Comparison of ENCODE assay signal across 14 cellular contexts in the genomic region with DNA sequence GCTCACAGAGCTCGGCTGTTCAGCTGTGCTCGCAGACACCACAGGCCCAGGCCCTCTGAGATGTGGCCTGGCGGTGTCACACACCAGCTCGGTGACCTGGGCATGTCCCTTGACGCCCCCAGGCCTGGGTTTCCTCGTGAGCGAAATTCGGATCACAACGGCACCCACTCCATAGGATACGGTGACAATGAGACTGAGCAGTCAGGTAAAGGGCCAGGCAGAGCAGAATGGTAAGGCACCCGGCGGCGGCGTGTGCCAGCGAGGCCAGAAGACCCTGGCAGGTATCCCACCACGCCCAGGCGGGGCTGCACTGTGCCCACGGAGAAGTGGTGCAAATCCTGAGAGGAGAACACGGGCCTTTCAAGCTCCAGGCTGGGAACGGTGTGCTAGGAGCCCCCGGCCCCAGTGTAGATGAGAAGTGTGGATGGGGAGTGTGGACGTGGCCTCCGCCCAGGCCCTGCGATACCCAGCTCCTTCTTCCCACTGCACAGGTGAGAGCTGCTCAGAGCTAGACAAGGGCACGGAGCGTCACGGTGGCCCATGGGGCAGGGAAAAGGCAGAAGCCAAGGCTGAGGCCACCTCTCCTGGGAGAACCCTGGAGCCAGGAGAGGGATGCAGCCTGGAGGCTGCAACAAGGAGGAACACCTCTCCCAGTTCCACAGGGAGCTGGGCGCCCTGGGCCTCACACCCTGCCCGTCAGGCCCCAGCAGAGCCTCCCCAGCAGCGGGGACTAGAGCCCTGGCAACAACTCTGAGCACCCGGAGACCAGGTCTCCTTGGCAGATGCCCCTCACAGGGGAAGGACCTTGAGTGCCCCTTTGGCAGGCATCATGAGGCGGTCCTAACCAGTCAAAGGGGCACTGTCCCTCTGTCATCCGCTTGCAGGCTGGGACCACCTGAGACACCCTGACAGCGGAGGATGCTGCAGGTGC.
A peak's percentile ranks its signal among the peaks of the same experiment; 100 is the strongest.
DNase-seq lines count a peak whose midpoint lies in the region; ATAC-seq and TF ChIP-seq lines count a peak whose summit lies in the region.
"Had no signal": no experiment of that assay in that cellular context is flagged by ENCODE, and none has a peak within 500 bp of the region (broad histone marks: within the 10 kb centered on the region; RNA-seq: fewer than 3 reads in every experiment).

No MANE protein-coding gene starts in this region.

- peak overlapping the region; percentile 20 for H3K27ac Mint-ChIP-seq in CD8-positive, alpha-beta T cell

- no peaks in the 10 kb centered on the region for H3K4me1 ChIP-seq in CD8-positive, alpha-beta T cell (ENCODE audit: insufficient read depth, low read length)
- H3K4me1 ChIP-seq in RWPE2 (ENCODE audit: insufficient read depth, poor library complexity, severe bottlenecking): no peaks in the 10 kb centered on the region
- peaks cover 0 to 42% of the 10 kb centered on the region in 2 donors for H3K4me1 ChIP-seq in right atrium auricular region
- H3K4me1 ChIP-seq in sigmoid colon: peaks cover 0 to 16% (median 2%) of the 10 kb centered on the region in 4 donors
- H3K4me1 ChIP-seq: Caco-2 had no signal

- TF ChIP-seq EP300 in sigmoid colon (IDR thresholded peaks at IDR 0.05): no peak

- no peaks in the 10 kb centered on the region for H3K4me1 Mint-ChIP-seq in CD8-positive, alpha-beta T cell (ENCODE audit: low read depth)

- no peak for TF ChIP-seq CTCF in CD8-positive, alpha-beta T cell (IDR thresholded peaks at IDR 0.05)
- no peak for TF ChIP-seq CTCF in RWPE2 (IDR thresholded peaks at IDR 0.05; ENCODE audit: poor library complexity, severe bottlenecking)
- TF ChIP-seq CTCF in right atrium auricular region (IDR thresholded peaks at IDR 0.05): no peak
- no peak for TF ChIP-seq CTCF in sigmoid colon (IDR thresholded peaks at IDR 0.05)

- ATAC-seq in CD8-positive, alpha-beta T cell: no peak
- no peak for ATAC-seq in RWPE2 (ENCODE audit: low read depth)

- 94 to 95% methylated on average over 34 of the region's 34 CpGs for WGBS in sigmoid colon, 2 donors

- H3K4me3 Mint-ChIP-seq in CD8-positive, alpha-beta T cell: no peak overlapping the region

- CTCF ChIA-PET in CD8-positive, alpha-beta T cell (lab: Charles Lee): no interaction called here

- DNase-seq in CD8-positive, alpha-beta T cell: peak in 1 of 7 experiments; percentile 1
- peak; percentile 53 for DNase-seq in RWPE2 (ENCODE audit: low spot score)
- DNase-seq in right atrium auricular region (ENCODE audit: low spot score): no peak
- DNase-seq in sigmoid colon: peak; percentile 58
- no peak for DNase-seq in central memory CD4-positive, alpha-beta T cell
- no peak for DNase-seq in NCI-H1436 (lab: John Stamatoyannopoulos, UW)
- DNase-seq in NCI-H510A (lab: John Stamatoyannopoulos, UW): no peak
- DNase-seq: activated CD4-positive, alpha-beta T cell treated with anti-CD3 and anti-CD28 coated beads for 48 hours; activated gamma-delta T cell treated with Interleukin-2 at 50 U/mL for 16 hours; cerebellar nuclear complex; SW 1271 had no signal

- H3K36me3 Mint-ChIP-seq in CD8-positive, alpha-beta T cell: peaks cover 20% of the 10 kb centered on the region

- no peak overlapping the region for H3K27ac ChIP-seq in CD8-positive, alpha-beta T cell (ENCODE audit: low read depth, low read length)
- H3K27ac ChIP-seq in RWPE2 (ENCODE audit: poor library complexity, severe bottlenecking): no peak overlapping the region
- H3K27ac ChIP-seq in right atrium auricular region: peak overlapping the region; percentile 44 to 47
- no peak overlapping the region for H3K27ac ChIP-seq in sigmoid colon
- H3K27ac ChIP-seq: KMS-11 had no signal

- no peaks in the 10 kb centered on the region for H3K9me3 ChIP-seq in CD8-positive, alpha-beta T cell (ENCODE audit: low read length)
- H3K9me3 ChIP-seq in RWPE2 (ENCODE audit: severe bottlenecking): no peaks in the 10 kb centered on the region
- no peaks in the 10 kb centered on the region for H3K9me3 ChIP-seq in right atrium auricular region
- no peaks in the 10 kb centered on the region for H3K9me3 ChIP-seq in sigmoid colon
- H3K9me3 ChIP-seq: Caco-2 had no signal

- POLR2A ChIA-PET in CD8-positive, alpha-beta T cell (lab: Charles Lee): no interaction called here

- H3K27me3 Mint-ChIP-seq in CD8-positive, alpha-beta T cell (ENCODE audit: low read depth): no peaks in the 10 kb centered on the region

- no peak overlapping the region for H3K4me3 ChIP-seq in CD8-positive, alpha-beta T cell (ENCODE audit: low read depth, low read length)
- H3K4me3 ChIP-seq in RWPE2 (ENCODE audit: severe bottlenecking) (no peak overlapping the region), right atrium auricular region (no peak overlapping the region), sigmoid colon (no peak overlapping the region)
- H3K4me3 ChIP-seq: smooth muscle cell had no signal

- no peaks in the 10 kb centered on the region for H3K9me3 Mint-ChIP-seq in CD8-positive, alpha-beta T cell

- no peaks in the 10 kb centered on the region for H3K27me3 ChIP-seq in CD8-positive, alpha-beta T cell (ENCODE audit: insufficient read depth, low read length)
- H3K27me3 ChIP-seq in RWPE2 (ENCODE audit: insufficient read depth, poor library complexity, severe bottlenecking) (no peaks in the 10 kb centered on the region), right atrium auricular region (no peaks in the 10 kb centered on the region), sigmoid colon (no peaks in the 10 kb centered on the region)

- H3K36me3 ChIP-seq in CD8-positive, alpha-beta T cell (ENCODE audit: insufficient read depth, low read length): no peaks in the 10 kb centered on the region
- no peaks in the 10 kb centered on the region for H3K36me3 ChIP-seq in RWPE2 (ENCODE audit: low read depth)
- H3K36me3 ChIP-seq in right atrium auricular region: no peaks in the 10 kb centered on the region
- peaks cover 0 to 4% (median 0%) of the 10 kb centered on the region in 4 donors for H3K36me3 ChIP-seq in sigmoid colon

- TF ChIP-seq POLR2A in sigmoid colon (IDR thresholded peaks at IDR 0.05): no peak

- intact Hi-C loops in CD8-positive, alpha-beta T cell (cut with DNase I, micrococcal nuclease): loop anchor here in 1 of 2 experiments (5.0 kb wide), 1 partner anchor 34 kb away; no protein-coding TSS in a partner anchor
- intact Hi-C loops in sigmoid colon (cut with DNase I): no loop called here

Comparison
In these comparisons a context has a peak if more than half of its experiments do, and no peak if none do; other contexts are left out.
1. DNase-seq: peak in RWPE2 (single experiment) and sigmoid colon (single experiment); none in right atrium auricular region (single experiment), central memory CD4-positive, alpha-beta T cell (single experiment), NCI-H1436 (single experiment) and NCI-H510A (single experiment).
2. H3K27ac ChIP-seq: peak in right atrium auricular region (2 of 2); none in CD8-positive, alpha-beta T cell (single experiment), RWPE2 (single experiment) and sigmoid colon (0 of 4).